Comparison of ENCODE assay signal across 1 cellular context in the genomic region with DNA sequence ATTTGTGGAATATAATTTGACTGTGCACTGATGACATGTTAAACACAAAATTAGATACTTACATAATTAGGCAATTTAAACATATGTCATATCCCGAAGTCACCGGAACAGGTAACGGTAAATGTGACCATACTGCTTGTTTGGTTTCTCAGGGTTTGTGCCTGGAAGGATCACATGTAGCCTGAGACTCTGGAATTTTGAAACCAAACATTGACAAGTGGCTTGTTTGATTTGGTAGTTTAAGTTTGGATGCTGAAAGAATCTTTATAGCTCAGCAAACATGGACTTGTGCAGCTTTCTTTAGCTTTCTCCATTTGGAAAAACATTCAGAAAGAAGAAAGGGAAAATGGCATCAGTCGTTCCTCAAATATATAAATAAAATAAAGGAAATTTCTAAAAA.
TF ChIP-seq lines count a peak whose summit lies in the region.

No MANE protein-coding gene starts in this region.

TF ChIP-seq in HepG2, 621 proteins besides CTCF, POLR2A, EP300 and RAD21 (continues in another document):
- TF ChIP-seq NPAS2 (CRISPR knock-in tag; IDR thresholded peaks at IDR 0.05; ENCODE audit: borderline replicate concordance) (no peak), TRIM24 (CRISPR knock-in tag; IDR thresholded peaks at IDR 0.05) (no peak), HDAC1 (CRISPR knock-in tag; IDR thresholded peaks at IDR 0.05) (0 out of 2 replicates have a peak, but pooled peaks have one; percentile 31), STAG1 (CRISPR knock-in tag; IDR thresholded peaks at IDR 0.05) (0 out of 2 replicates have a peak, but pooled peaks have one; percentile 7), ISL2 (CRISPR knock-in tag; IDR thresholded peaks at IDR 0.05) (peak; percentile 72; the same call in 1 of the 2 replicates), KAT8 (CRISPR knock-in tag; IDR thresholded peaks at IDR 0.05) (peak; percentile 46; the same call in 1 of the 2 replicates), ZBTB43 (CRISPR knock-in tag; conservative IDR thresholded peaks at IDR 0.05) (no peak), RARA (CRISPR knock-in tag; IDR thresholded peaks at IDR 0.05) (peak; percentile 13; the same call in 1 of the 2 replicates), TEAD2 (CRISPR knock-in tag; IDR thresholded peaks at IDR 0.05) (no peak), BCL6 (CRISPR knock-in tag; IDR thresholded peaks at IDR 0.05) (peak; percentile 87), THAP11 (CRISPR knock-in tag; IDR thresholded peaks at IDR 0.05) (peak; percentile 31; the same call in 1 of the 2 replicates), SOX5 (CRISPR knock-in tag; IDR thresholded peaks at IDR 0.05; ENCODE audit: borderline replicate concordance) (peak; percentile 37; the same call in 1 of the 2 replicates), CREM (IDR thresholded peaks at IDR 0.05) (peak; percentile 50; the same call in 1 of the 2 replicates), CREM (CRISPR knock-in tag; IDR thresholded peaks at IDR 0.05) (no peak), GTF2F1 (IDR thresholded peaks at IDR 0.05; ENCODE audit: low read length) (no peak), NCOA2 (CRISPR knock-in tag; IDR thresholded peaks at IDR 0.05) (peak; percentile 54), SIX1 (CRISPR knock-in tag; IDR thresholded peaks at IDR 0.05; ENCODE audit: borderline replicate concordance) (0 out of 2 replicates have a peak, but pooled peaks have one; percentile 26), ZNF503 (CRISPR knock-in tag; IDR thresholded peaks at IDR 0.05) (peak; percentile 39; the same call in 1 of the 2 replicates), ZNF766 (CRISPR knock-in tag; IDR thresholded peaks at IDR 0.05; ENCODE audit: borderline replicate concordance) (no peak), RCOR2 (CRISPR knock-in tag; IDR thresholded peaks at IDR 0.05) (peak; percentile 63; the same call in 1 of the 2 replicates), MEF2D (CRISPR knock-in tag; IDR thresholded peaks at IDR 0.05) (0 out of 2 replicates have a peak, but pooled peaks have one; percentile 32), ZNF710 (CRISPR knock-in tag; IDR thresholded peaks at IDR 0.05; ENCODE audit: borderline replicate concordance) (0 out of 2 replicates have a peak, but pooled peaks have one; percentile 58), POGZ (CRISPR knock-in tag; IDR thresholded peaks at IDR 0.05) (no peak), RBFOX2 (IDR thresholded peaks at IDR 0.05; ENCODE audit: low read depth, low read length) (no peak), FOXK2 (IDR thresholded peaks at IDR 0.05) (no peak), ZNF343 (CRISPR knock-in tag; IDR thresholded peaks at IDR 0.05) (no peak), SOX6 (IDR thresholded peaks at IDR 0.05) (no peak), SOX6 (CRISPR knock-in tag; IDR thresholded peaks at IDR 0.05) (peak; percentile 42; the same call in 1 of the 2 replicates), PPARG (CRISPR knock-in tag; conservative IDR thresholded peaks at IDR 0.05) (0 out of 2 replicates have a peak, but pooled peaks have one; percentile 21), MAFK (conservative IDR thresholded peaks at IDR 0.05 in 1 of 2, IDR thresholded peaks at IDR 0.05 in 1 of 2; ENCODE audit: low read length in 2 of 2) (no peak), TEAD3 (CRISPR knock-in tag; optimal IDR thresholded peaks at IDR 0.05; ENCODE audit: borderline replicate concordance) (peak; percentile 79), HNF4A (CRISPR knock-in tag; IDR thresholded peaks at IDR 0.05) (peak; percentile 52; the same call in 1 of the 2 replicates), NFIC (IDR thresholded peaks at IDR 0.05; ENCODE audit: low read length) (peak; percentile 47; the same call in 1 of the 2 replicates), MLX (CRISPR knock-in tag; IDR thresholded peaks at IDR 0.05) (0 out of 2 replicates have a peak, but pooled peaks have one; percentile 20), ZZZ3 (CRISPR knock-in tag; IDR thresholded peaks at IDR 0.05; ENCODE audit: borderline replicate concordance) (no peak), FIP1L1 (IDR thresholded peaks at IDR 0.05; ENCODE audit: borderline replicate concordance, insufficient read depth, low read depth, low read length) (no peak), ZMYM4 (CRISPR knock-in tag; IDR thresholded peaks at IDR 0.05) (0 out of 2 replicates have a peak, but pooled peaks have one; percentile 21), PITX1 (CRISPR knock-in tag; IDR thresholded peaks at IDR 0.05) (peak; percentile 31; the same call in 1 of the 2 replicates), FOXA1 (IDR thresholded peaks at IDR 0.05) (no peak), FOXA1 (CRISPR knock-in tag; IDR thresholded peaks at IDR 0.05) (peak; percentile 50; the same call in 1 of the 2 replicates)
- TF ChIP-seq, protein P1, sequence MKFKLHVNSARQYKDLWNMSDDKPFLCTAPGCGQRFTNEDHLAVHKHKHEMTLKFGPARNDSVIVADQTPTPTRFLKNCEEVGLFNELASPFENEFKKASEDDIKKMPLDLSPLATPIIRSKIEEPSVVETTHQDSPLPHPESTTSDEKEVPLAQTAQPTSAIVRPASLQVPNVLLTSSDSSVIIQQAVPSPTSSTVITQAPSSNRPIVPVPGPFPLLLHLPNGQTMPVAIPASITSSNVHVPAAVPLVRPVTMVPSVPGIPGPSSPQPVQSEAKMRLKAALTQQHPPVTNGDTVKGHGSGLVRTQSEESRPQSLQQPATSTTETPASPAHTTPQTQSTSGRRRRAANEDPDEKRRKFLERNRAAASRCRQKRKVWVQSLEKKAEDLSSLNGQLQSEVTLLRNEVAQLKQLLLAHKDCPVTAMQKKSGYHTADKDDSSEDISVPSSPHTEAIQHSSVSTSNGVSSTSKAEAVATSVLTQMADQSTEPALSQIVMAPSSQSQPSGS (CRISPR knock-in tag; IDR thresholded peaks at IDR 0.05), result no peak
- TF ChIP-seq, protein P2, sequence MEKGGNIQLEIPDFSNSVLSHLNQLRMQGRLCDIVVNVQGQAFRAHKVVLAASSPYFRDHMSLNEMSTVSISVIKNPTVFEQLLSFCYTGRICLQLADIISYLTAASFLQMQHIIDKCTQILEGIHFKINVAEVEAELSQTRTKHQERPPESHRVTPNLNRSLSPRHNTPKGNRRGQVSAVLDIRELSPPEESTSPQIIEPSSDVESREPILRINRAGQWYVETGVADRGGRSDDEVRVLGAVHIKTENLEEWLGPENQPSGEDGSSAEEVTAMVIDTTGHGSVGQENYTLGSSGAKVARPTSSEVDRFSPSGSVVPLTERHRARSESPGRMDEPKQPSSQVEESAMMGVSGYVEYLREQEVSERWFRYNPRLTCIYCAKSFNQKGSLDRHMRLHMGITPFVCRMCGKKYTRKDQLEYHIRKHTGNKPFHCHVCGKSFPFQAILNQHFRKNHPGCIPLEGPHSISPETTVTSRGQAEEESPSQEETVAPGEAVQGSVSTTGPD (CRISPR knock-in tag; IDR thresholded peaks at IDR 0.05), result 0 out of 2 replicates have a peak, but pooled peaks have one; percentile 42
- TF ChIP-seq, protein P3, sequence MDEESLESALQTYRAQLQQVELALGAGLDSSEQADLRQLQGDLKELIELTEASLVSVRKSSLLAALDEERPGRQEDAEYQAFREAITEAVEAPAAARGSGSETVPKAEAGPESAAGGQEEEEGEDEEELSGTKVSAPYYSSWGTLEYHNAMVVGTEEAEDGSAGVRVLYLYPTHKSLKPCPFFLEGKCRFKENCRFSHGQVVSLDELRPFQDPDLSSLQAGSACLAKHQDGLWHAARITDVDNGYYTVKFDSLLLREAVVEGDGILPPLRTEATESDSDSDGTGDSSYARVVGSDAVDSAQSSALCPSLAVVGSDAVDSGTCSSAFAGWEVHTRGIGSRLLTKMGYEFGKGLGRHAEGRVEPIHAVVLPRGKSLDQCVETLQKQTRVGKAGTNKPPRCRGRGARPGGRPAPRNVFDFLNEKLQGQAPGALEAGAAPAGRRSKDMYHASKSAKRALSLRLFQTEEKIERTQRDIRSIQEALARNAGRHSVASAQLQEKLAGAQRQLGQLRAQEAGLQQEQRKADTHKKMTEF (CRISPR knock-in tag; IDR thresholded peaks at IDR 0.05), result peak; percentile 31; the same call in 1 of the 2 replicates
- TF ChIP-seq, protein P4, sequence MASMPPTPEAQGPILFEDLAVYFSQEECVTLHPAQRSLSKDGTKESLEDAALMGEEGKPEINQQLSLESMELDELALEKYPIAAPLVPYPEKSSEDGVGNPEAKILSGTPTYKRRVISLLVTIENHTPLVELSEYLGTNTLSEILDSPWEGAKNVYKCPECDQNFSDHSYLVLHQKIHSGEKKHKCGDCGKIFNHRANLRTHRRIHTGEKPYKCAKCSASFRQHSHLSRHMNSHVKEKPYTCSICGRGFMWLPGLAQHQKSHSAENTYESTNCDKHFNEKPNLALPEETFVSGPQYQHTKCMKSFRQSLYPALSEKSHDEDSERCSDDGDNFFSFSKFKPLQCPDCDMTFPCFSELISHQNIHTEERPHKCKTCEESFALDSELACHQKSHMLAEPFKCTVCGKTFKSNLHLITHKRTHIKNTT (CRISPR knock-in tag; IDR thresholded peaks at IDR 0.05), result no peak
- TF ChIP-seq, protein P5, sequence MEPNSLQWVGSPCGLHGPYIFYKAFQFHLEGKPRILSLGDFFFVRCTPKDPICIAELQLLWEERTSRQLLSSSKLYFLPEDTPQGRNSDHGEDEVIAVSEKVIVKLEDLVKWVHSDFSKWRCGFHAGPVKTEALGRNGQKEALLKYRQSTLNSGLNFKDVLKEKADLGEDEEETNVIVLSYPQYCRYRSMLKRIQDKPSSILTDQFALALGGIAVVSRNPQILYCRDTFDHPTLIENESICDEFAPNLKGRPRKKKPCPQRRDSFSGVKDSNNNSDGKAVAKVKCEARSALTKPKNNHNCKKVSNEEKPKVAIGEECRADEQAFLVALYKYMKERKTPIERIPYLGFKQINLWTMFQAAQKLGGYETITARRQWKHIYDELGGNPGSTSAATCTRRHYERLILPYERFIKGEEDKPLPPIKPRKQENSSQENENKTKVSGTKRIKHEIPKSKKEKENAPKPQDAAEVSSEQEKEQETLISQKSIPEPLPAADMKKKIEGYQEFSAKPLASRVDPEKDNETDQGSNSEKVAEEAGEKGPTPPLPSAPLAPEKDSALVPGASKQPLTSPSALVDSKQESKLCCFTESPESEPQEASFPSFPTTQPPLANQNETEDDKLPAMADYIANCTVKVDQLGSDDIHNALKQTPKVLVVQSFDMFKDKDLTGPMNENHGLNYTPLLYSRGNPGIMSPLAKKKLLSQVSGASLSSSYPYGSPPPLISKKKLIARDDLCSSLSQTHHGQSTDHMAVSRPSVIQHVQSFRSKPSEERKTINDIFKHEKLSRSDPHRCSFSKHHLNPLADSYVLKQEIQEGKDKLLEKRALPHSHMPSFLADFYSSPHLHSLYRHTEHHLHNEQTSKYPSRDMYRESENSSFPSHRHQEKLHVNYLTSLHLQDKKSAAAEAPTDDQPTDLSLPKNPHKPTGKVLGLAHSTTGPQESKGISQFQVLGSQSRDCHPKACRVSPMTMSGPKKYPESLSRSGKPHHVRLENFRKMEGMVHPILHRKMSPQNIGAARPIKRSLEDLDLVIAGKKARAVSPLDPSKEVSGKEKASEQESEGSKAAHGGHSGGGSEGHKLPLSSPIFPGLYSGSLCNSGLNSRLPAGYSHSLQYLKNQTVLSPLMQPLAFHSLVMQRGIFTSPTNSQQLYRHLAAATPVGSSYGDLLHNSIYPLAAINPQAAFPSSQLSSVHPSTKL (CRISPR knock-in tag; IDR thresholded peaks at IDR 0.05), result peak; percentile 76
